In genomic region chr18:23667114-23667513, GRCh38 we compare ENCODE assay signal across 1 cellular context.
TF ChIP-seq lines count a peak whose summit lies in the region.

No MANE protein-coding gene starts in this region.

TF ChIP-seq in H1, 55 proteins besides CTCF, POLR2A, EP300 and RAD21:
- TF ChIP-seq SIX5 (IDR thresholded peaks at IDR 0.05; ENCODE audit: low read depth, low read length) = no peak
- no peak for TF ChIP-seq CREB1 (IDR thresholded peaks at IDR 0.05)
- TF ChIP-seq MAX (IDR thresholded peaks at IDR 0.05) = no peak
- TF ChIP-seq MAFK (IDR thresholded peaks at IDR 0.05; ENCODE audit: low read depth, low read length) = no peak
- no peak for TF ChIP-seq JUN (IDR thresholded peaks at IDR 0.05; ENCODE audit: low read depth, low read length)
- TF ChIP-seq SRF (IDR thresholded peaks at IDR 0.05; ENCODE audit: low read depth, low read length) = no peak
- no peak for TF ChIP-seq CEBPB (IDR thresholded peaks at IDR 0.05; ENCODE audit: low read depth, low read length)
